Comparison of ENCODE assay signal across 17 cellular contexts in the genomic region with DNA sequence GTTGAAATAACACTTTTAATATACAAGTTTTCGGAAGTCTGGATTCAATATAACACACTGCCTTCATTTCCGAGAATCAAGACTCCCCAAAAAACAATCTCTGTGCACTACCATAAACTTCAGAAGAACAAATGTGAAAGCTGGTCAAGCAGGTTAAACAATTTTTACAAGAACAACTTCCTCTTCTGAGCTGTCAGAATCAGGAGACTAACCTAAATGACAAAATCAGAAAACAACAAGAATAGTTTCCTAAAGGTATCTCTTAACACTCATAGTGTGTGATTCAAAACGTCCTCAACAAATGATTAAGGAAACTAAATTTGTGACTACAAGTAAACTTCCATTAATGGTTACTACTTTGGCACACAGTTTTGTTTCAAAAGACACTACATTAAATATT. TPM values are rescaled to one million over a fixed set of nuclear protein-coding genes. Genes with fewer than 3 reads are reported as not detected.
DNase-seq lines count a peak whose midpoint lies in the region; ATAC-seq, FAIRE-seq and TF ChIP-seq lines count a peak whose summit lies in the region.
"Had no signal": no experiment of that assay in that cellular context is flagged by ENCODE, and none has a peak within 500 bp of the region (broad histone marks: within the 10 kb centered on the region; RNA-seq: fewer than 3 reads in every experiment).

No MANE protein-coding gene starts in this region.

- ATAC-seq in GM18861 (IDR thresholded peaks at IDR 0.05; ENCODE audit: unreplicated experiment) (peak; percentile 58), GM21619 (IDR thresholded peaks at IDR 0.05; ENCODE audit: unreplicated experiment) (peak; percentile 55), HG03378 (IDR thresholded peaks at IDR 0.05; ENCODE audit: unreplicated experiment) (peak; percentile 66), HepG2 (no peak), Right ventricle myocardium inferior (no peak)
- ATAC-seq: activated CD8-positive, alpha-beta memory T cell treated with anti-CD3 and anti-CD28 coated beads, Interleukin-2, amount 10 ng/mL, durations not matched to agents 7 days and 5 days; stimulated activated naive CD8-positive, alpha-beta T cell treated with anti-CD3 and anti-CD28 coated beads, Interleukin-15, Interleukin-2, amounts not matched to agents 100 U/mL and 50 U/mL, for 24 hours had no signal

- TF ChIP-seq CTCF in esophagus squamous epithelium (IDR thresholded peaks at IDR 0.05): no peak
- no peak for TF ChIP-seq CTCF in HepG2 (CRISPR knock-in tag; IDR thresholded peaks at IDR 0.05)

- H3K27me3 ChIP-seq in esophagus squamous epithelium (no peaks in the 10 kb centered on the region), HepG2 (ENCODE audit: control insufficient read depth in 1 of 2, insufficient read depth in 2 of 2, low read length in 2 of 2) (no peaks in the 10 kb centered on the region)
- H3K27me3 ChIP-seq: BLaER1 treated with 17β-estradiol and CSF1 and Interleukin-3, amounts not matched to agents 10 nM and 100 nM; brain microvascular endothelial cell; sigmoid colon had no signal

- in situ Hi-C loops in HepG2 (cut with HindIII; ENCODE audit: extremely low pct_ligation_motif_present, low pct_unique_long_range_greater_than_20kb): no loop called here

- H3K4me1 ChIP-seq in esophagus squamous epithelium (peaks cover 0 to 19% (median 0%) of the 10 kb centered on the region in 3 donors), HepG2 (ENCODE audit: insufficient read depth, low read length) (peaks cover 15% of the 10 kb centered on the region)

- CTCF ChIA-PET in HepG2 (lab: Yijun Ruan, JAX; ENCODE audit: low intra/inter-chr PET ratio, low total read pairs): no interaction called here

- H3K9me3 ChIP-seq in esophagus squamous epithelium (no peaks in the 10 kb centered on the region), HepG2 (ENCODE audit: low read length) (no peaks in the 10 kb centered on the region)
- H3K9me3 ChIP-seq: BLaER1 treated with 17β-estradiol and CSF1 and Interleukin-3, amounts not matched to agents 10 nM and 100 nM; sigmoid colon; SK-N-SH had no signal

- no peak overlapping the region for H3K4me3 ChIP-seq in esophagus squamous epithelium
- no peak overlapping the region for H3K4me3 ChIP-seq in HepG2 (replicated peaks in 1 of 3; ENCODE audit: insufficient read depth in 1 of 3, low read depth in 2 of 3, low read length in 3 of 3)
- H3K4me3 ChIP-seq: BLaER1 treated with 17β-estradiol and CSF1 and Interleukin-3, amounts not matched to agents 10 nM and 100 nM; sigmoid colon had no signal

- H3K4me2 ChIP-seq in HepG2 (ENCODE audit: low read depth, low read length): no peak overlapping the region
- H3K4me2 ChIP-seq: BLaER1 treated with 17β-estradiol and CSF1 and Interleukin-3, amounts not matched to agents 10 nM and 100 nM; SK-N-SH had no signal

- no peak for TF ChIP-seq EP300 in HepG2 (IDR thresholded peaks at IDR 0.05; ENCODE audit: low read depth in 2 of 2, low read length in 2 of 2)
- TF ChIP-seq EP300 in HepG2 (CRISPR knock-in tag; IDR thresholded peaks at IDR 0.05; ENCODE audit: borderline replicate concordance): no peak

- H3K36me3 ChIP-seq in esophagus squamous epithelium (peaks cover 0 to 78% (median 0%) of the 10 kb centered on the region in 3 donors), HepG2 (replicated peaks in 1 of 2; ENCODE audit: control insufficient read depth in 1 of 2, insufficient read depth in 2 of 2, low read length in 2 of 2) (peaks cover 0 to 6% of the 10 kb centered on the region in 2 experiments; a peak in 1 of 5 replicates)
- H3K36me3 ChIP-seq: brain microvascular endothelial cell had no signal

- intact Hi-C loops in esophagus squamous epithelium (cut with DNase I) (no loop called here), HepG2 (cut with micrococcal nuclease; ENCODE audit: unreplicated experiment) (no loop called here), Right ventricle myocardium inferior (cut with DNase I) (no loop called here)

- H4K20me1 ChIP-seq in HepG2 (ENCODE audit: insufficient read depth, low read length): no peaks in the 10 kb centered on the region
- H4K20me1 ChIP-seq: BLaER1 treated with 17β-estradiol and CSF1 and Interleukin-3, amounts not matched to agents 10 nM and 100 nM had no signal

- 63 to 70% methylated on average over 3 of the region's 3 CpGs for WGBS in esophagus squamous epithelium, 2 donors
- WGBS in HepG2 (ENCODE audit: low lambda C conversion rate): 90% methylated on average over 3 of the region's 3 CpGs

- BruUV-seq in HepG2 (replicated peaks; lab: Mats Ljungman, UMichigan): no TSS peak

- H3K79me2 ChIP-seq in HepG2 (ENCODE audit: insufficient read depth, low read length): no peaks in the 10 kb centered on the region

- POLR2A ChIA-PET in HepG2 (lab: Yijun Ruan, JAX): no interaction called here

- TF ChIP-seq RAD21 in HepG2 (CRISPR knock-in tag; IDR thresholded peaks at IDR 0.05): no peak

- no peak for FAIRE-seq in HepG2 (lab: Jason Lieb, UNC)

- DNase-seq in esophagus squamous epithelium (lab: John Stamatoyannopoulos, UW): no peak
- DNase-seq in activated effector memory CD4-positive, alpha-beta T cell treated with Interleukin-2 at 50 U/mL for 16 hours: no peak
- DNase-seq in HepG2 (ENCODE audit: low spot score): no peak
- no peak for DNase-seq in NCI-H510A (lab: John Stamatoyannopoulos, UW)
- no peak for DNase-seq in Right ventricle myocardium inferior (ENCODE audit: missing footprints)
- DNase-seq: activated CD8-positive, alpha-beta memory T cell treated with anti-CD3 and anti-CD28 coated beads, Interleukin-2, amount 10 ng/mL, durations not matched to agents 7 days and 5 days; brain microvascular endothelial cell; NCI-H345; OCI-M1; sigmoid colon; SK-N-SH; stimulated activated naive CD8-positive, alpha-beta T cell treated with anti-CD3 and anti-CD28 coated beads, Interleukin-15, Interleukin-2, amounts not matched to agents 100 U/mL and 50 U/mL, for 24 hours had no signal

- H2AFZ ChIP-seq in HepG2 (ENCODE audit: low read length): no peak overlapping the region

- H3K27ac ChIP-seq in esophagus squamous epithelium (peak overlapping the region in 3 of 4 donors; percentile 44 to 73 (median 47)), HepG2 (ENCODE audit: extremely low read length, insufficient read depth, low read length) (no peak overlapping the region)
- H3K27ac ChIP-seq: BLaER1 treated with 17β-estradiol and CSF1 and Interleukin-3, amounts not matched to agents 10 nM and 100 nM; brain microvascular endothelial cell; sigmoid colon had no signal

- no peak overlapping the region for H3K9ac ChIP-seq in HepG2 (ENCODE audit: insufficient read depth, low read depth, low read length)
- H3K9ac ChIP-seq: BLaER1 treated with 17β-estradiol and CSF1 and Interleukin-3, amounts not matched to agents 10 nM and 100 nM; SK-N-SH had no signal

- TF ChIP-seq POLR2A in esophagus squamous epithelium (IDR thresholded peaks at IDR 0.05): no peak
- no peak for TF ChIP-seq POLR2A in HepG2 (IDR thresholded peaks at IDR 0.05; ENCODE audit: insufficient read depth in 1 of 2, low read depth in 2 of 2, low read length in 2 of 2)

RNA-seq across cellular contexts. Expression of a gene that starts 11.6 kb away (rescaled TPM):
- total RNA-seq in esophagus squamous epithelium (10 to 100 TPM in 2 of 4 donors, 1 to 10 TPM in 2; 6.6 to 19.5 (median 8.6) TPM), HepG2 (2016; rRNA removed; fragmentation: Illumina TruSeq; extraction: Trizol) (3.1 and 4.5 TPM in 2 replicates), Right ventricle myocardium inferior (18.7 TPM)
- 0.81 and 0.88 TPM in 2 replicates for total RNA-seq in HepG2 (2016; cell fraction: cytosol; rRNA removed; fragmentation: Illumina TruSeq; extraction: Trizol; ENCODE audit: low read depth)
- 3.4 and 4.6 TPM in 2 replicates for total RNA-seq in HepG2 (2016; cell fraction: insoluble cytoplasmic fraction; rRNA removed; fragmentation: Illumina TruSeq; extraction: Trizol)
- 1.3 and 1.7 TPM in 2 replicates for total RNA-seq in HepG2 (2016; cell fraction: membrane; rRNA removed; fragmentation: Illumina TruSeq; extraction: Trizol)
- total RNA-seq in HepG2 (2016; cell fraction: nucleus; rRNA removed; fragmentation: Illumina TruSeq; extraction: Trizol): 8.0 and 9.1 TPM in 2 replicates
- polyA plus RNA-seq in HepG2 (2011; rRNA removed): 5.2 and 5.9 TPM in 2 replicates
- polyA plus RNA-seq in HepG2 (2011; cell fraction: cytosol; rRNA removed): 0.94 and 2.1 TPM in 2 replicates
- 7.7 and 10.3 TPM in 2 replicates for polyA plus RNA-seq in HepG2 (2011; cell fraction: nucleus; rRNA removed)
- polyA plus RNA-seq in HepG2 (2012): 6.4 and 10.0 TPM in 2 replicates
- polyA plus RNA-seq in HepG2 (2016; cell fraction: cytosol; fragmentation: Illumina TruSeq; extraction: Trizol; ENCODE audit: low read depth): 0.33 and 0.44 TPM in 2 replicates
- polyA plus RNA-seq in HepG2 (2016; cell fraction: insoluble cytoplasmic fraction; fragmentation: Illumina TruSeq; extraction: Trizol; ENCODE audit: low read depth): 2.7 and 2.9 TPM in 2 replicates
- 0.84 and 1.1 TPM in 2 replicates for polyA plus RNA-seq in HepG2 (2016; cell fraction: membrane; fragmentation: Illumina TruSeq; extraction: Trizol; ENCODE audit: low read depth)
- 7.7 and 8.0 TPM in 2 replicates for polyA plus RNA-seq in HepG2 (2016; cell fraction: nucleus; fragmentation: Illumina TruSeq; extraction: Trizol; ENCODE audit: insufficient read depth, low read depth)
- 4.3 and 5.2 TPM in 2 replicates for polyA minus RNA-seq in HepG2 (2011; rRNA and poly(A)+ RNA removed; ENCODE audit: low replicate concordance)
- 2.4 and 3.7 TPM in 2 replicates for polyA minus RNA-seq in HepG2 (2011; cell fraction: cytosol; rRNA and poly(A)+ RNA removed)
- polyA minus RNA-seq in HepG2 (2011; cell fraction: nucleus; rRNA and poly(A)+ RNA removed): 34.9 and 41.5 TPM in 2 replicates

RNA-seq across cellular contexts. Expression of a gene that starts 32.1 kb away (rescaled TPM):
- total RNA-seq in esophagus squamous epithelium (1 to 10 TPM; 2.2 to 7.6 (median 5.2) TPM), HepG2 (2016; rRNA removed; fragmentation: Illumina TruSeq; extraction: Trizol) (0.03 and 0.09 TPM in 2 replicates), Right ventricle myocardium inferior (1.5 TPM)
- not detected in 2 replicates for total RNA-seq in HepG2 (2016; cell fraction: cytosol; rRNA removed; fragmentation: Illumina TruSeq; extraction: Trizol; ENCODE audit: low read depth)
- total RNA-seq in HepG2 (2016; cell fraction: insoluble cytoplasmic fraction; rRNA removed; fragmentation: Illumina TruSeq; extraction: Trizol): 0.06 TPM in 2 replicates
- 0.03 and 0.09 TPM in 2 replicates for total RNA-seq in HepG2 (2016; cell fraction: membrane; rRNA removed; fragmentation: Illumina TruSeq; extraction: Trizol)
- total RNA-seq in HepG2 (2016; cell fraction: nucleus; rRNA removed; fragmentation: Illumina TruSeq; extraction: Trizol): not detected in 2 replicates
- 0.03 TPM in 2 replicates for polyA plus RNA-seq in HepG2 (2011; rRNA removed)
- 0.01 and 0.03 TPM in 2 replicates for polyA plus RNA-seq in HepG2 (2011; cell fraction: cytosol; rRNA removed)
- polyA plus RNA-seq in HepG2 (2011; cell fraction: nucleus; rRNA removed): 0.03 and 0.07 TPM in 2 replicates
- 0.04 and 0.09 TPM in 2 replicates for polyA plus RNA-seq in HepG2 (2012)
- polyA plus RNA-seq in HepG2 (2016; cell fraction: cytosol; fragmentation: Illumina TruSeq; extraction: Trizol; ENCODE audit: low read depth): not detected in 2 replicates
- 0.07 and 0.10 TPM in 2 replicates for polyA plus RNA-seq in HepG2 (2016; cell fraction: insoluble cytoplasmic fraction; fragmentation: Illumina TruSeq; extraction: Trizol; ENCODE audit: low read depth)
- 0.03 TPM in 1 of 2 replicates, not detected in the other for polyA plus RNA-seq in HepG2 (2016; cell fraction: membrane; fragmentation: Illumina TruSeq; extraction: Trizol; ENCODE audit: low read depth)
- 0.11 TPM in 1 of 2 replicates, not detected in the other for polyA plus RNA-seq in HepG2 (2016; cell fraction: nucleus; fragmentation: Illumina TruSeq; extraction: Trizol; ENCODE audit: insufficient read depth, low read depth)
- 0.02 and 15.4 TPM in 2 replicates for polyA minus RNA-seq in HepG2 (2011; rRNA and poly(A)+ RNA removed; ENCODE audit: low replicate concordance)
- polyA minus RNA-seq in HepG2 (2011; cell fraction: cytosol; rRNA and poly(A)+ RNA removed): not detected in 2 replicates
- polyA minus RNA-seq in HepG2 (2011; cell fraction: nucleus; rRNA and poly(A)+ RNA removed): 0.12 TPM in 1 of 2 replicates, not detected in the other

RNA-seq across cellular contexts. Expression of a gene that starts 37.6 kb away (rescaled TPM):
- not detected for total RNA-seq in esophagus squamous epithelium
- total RNA-seq in HepG2 (2016; rRNA removed; fragmentation: Illumina TruSeq; extraction: Trizol): not detected in 2 replicates
- not detected in 2 replicates for total RNA-seq in HepG2 (2016; cell fraction: cytosol; rRNA removed; fragmentation: Illumina TruSeq; extraction: Trizol; ENCODE audit: low read depth)
- not detected in 2 replicates for total RNA-seq in HepG2 (2016; cell fraction: insoluble cytoplasmic fraction; rRNA removed; fragmentation: Illumina TruSeq; extraction: Trizol)
- total RNA-seq in HepG2 (2016; cell fraction: membrane; rRNA removed; fragmentation: Illumina TruSeq; extraction: Trizol): not detected in 2 replicates
- total RNA-seq in HepG2 (2016; cell fraction: nucleus; rRNA removed; fragmentation: Illumina TruSeq; extraction: Trizol): not detected in 2 replicates
- not detected in 2 replicates for polyA plus RNA-seq in HepG2 (2011; rRNA removed)
- polyA plus RNA-seq in HepG2 (2011; cell fraction: cytosol; rRNA removed): not detected in 2 replicates
- polyA plus RNA-seq in HepG2 (2011; cell fraction: nucleus; rRNA removed): not detected in 2 replicates
- not detected in 2 replicates for polyA plus RNA-seq in HepG2 (2012)
- polyA plus RNA-seq in HepG2 (2016; cell fraction: cytosol; fragmentation: Illumina TruSeq; extraction: Trizol; ENCODE audit: low read depth): not detected in 2 replicates
- polyA plus RNA-seq in HepG2 (2016; cell fraction: insoluble cytoplasmic fraction; fragmentation: Illumina TruSeq; extraction: Trizol; ENCODE audit: low read depth): not detected in 2 replicates
- not detected in 2 replicates for polyA plus RNA-seq in HepG2 (2016; cell fraction: membrane; fragmentation: Illumina TruSeq; extraction: Trizol; ENCODE audit: low read depth)
- not detected in 2 replicates for polyA plus RNA-seq in HepG2 (2016; cell fraction: nucleus; fragmentation: Illumina TruSeq; extraction: Trizol; ENCODE audit: insufficient read depth, low read depth)
- not detected in 2 replicates for polyA minus RNA-seq in HepG2 (2011; rRNA and poly(A)+ RNA removed; ENCODE audit: low replicate concordance)
- polyA minus RNA-seq in HepG2 (2011; cell fraction: cytosol; rRNA and poly(A)+ RNA removed): not detected in 2 replicates
- not detected in 2 replicates for polyA minus RNA-seq in HepG2 (2011; cell fraction: nucleus; rRNA and poly(A)+ RNA removed)
- total RNA-seq in Right ventricle myocardium inferior: not detected
- total RNA-seq: activated CD8-positive, alpha-beta memory T cell treated with anti-CD3 and anti-CD28 coated beads, Interleukin-2, amount 10 ng/mL, durations not matched to agents 7 days and 5 days; fibroblast of villous mesenchyme; sigmoid colon had no signal
- polyA plus RNA-seq: sigmoid colon, SK-N-SH had no signal

Comparison
In these comparisons a context has a peak if more than half of its experiments do, and no peak if none do; other contexts are left out.
1. ATAC-seq: peak in GM18861 (single experiment), GM21619 (single experiment) and HG03378 (single experiment); none in HepG2 (single experiment) and Right ventricle myocardium inferior (single experiment).